ENCODE assay signal across 21 cellular contexts in the genomic region with DNA sequence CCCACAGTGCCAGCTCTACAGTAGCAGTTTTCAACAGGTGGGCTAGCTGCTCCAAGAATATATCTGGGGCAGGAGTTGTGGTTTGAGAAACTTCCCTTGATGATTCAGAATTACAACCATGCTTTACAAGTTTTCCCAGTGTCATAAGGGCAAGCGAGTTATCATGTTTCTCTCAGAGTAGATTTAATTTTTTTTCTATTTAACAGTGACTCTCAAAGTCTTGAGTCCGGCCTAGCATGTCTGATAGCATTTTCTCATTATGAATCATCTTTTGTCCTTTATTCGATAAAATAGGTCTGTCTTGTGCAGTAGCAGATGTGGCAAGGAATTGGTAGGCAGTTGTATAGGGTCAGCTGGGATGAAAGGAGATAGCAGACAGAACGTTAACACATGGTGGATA.
DNase-seq lines count a peak whose midpoint lies in the region; ATAC-seq and TF ChIP-seq lines count a peak whose summit lies in the region.
"Had no signal": no experiment of that assay in that cellular context is flagged by ENCODE, and none has a peak within 500 bp of the region (broad histone marks: within the 10 kb centered on the region; RNA-seq: fewer than 3 reads in every experiment).

No MANE protein-coding gene starts in this region.

- H3K9ac ChIP-seq in adipocyte (ENCODE audit: low read length): no peak overlapping the region

- H3K27me3 Mint-ChIP-seq in glutamatergic neuron (ENCODE audit: unreplicated experiment): peaks cover 2% of the 10 kb centered on the region
- no peaks in the 10 kb centered on the region for H3K27me3 Mint-ChIP-seq in activated T-cell treated with anti-CD3 and anti-CD28 coated beads, Interleukin-2, amount 50 U/mL, for 4 hours (ENCODE audit: low read depth)

- peak overlapping the region; percentile 69 for H3K27ac Mint-ChIP-seq in glutamatergic neuron (ENCODE audit: unreplicated experiment)
- H3K27ac Mint-ChIP-seq: activated naive CD4-positive, alpha-beta T cell treated with anti-CD3 and anti-CD28 coated beads, Interleukin-2, amount 50 U/mL, for 72 hours had no signal

- peaks cover 3% of the 10 kb centered on the region for H3K9me3 Mint-ChIP-seq in glutamatergic neuron (ENCODE audit: unreplicated experiment)
- no peaks in the 10 kb centered on the region for H3K9me3 Mint-ChIP-seq in activated T-cell treated with anti-CD3 and anti-CD28 coated beads, Interleukin-2, amount 50 U/mL, for 4 hours
- H3K9me3 Mint-ChIP-seq: activated naive CD4-positive, alpha-beta T cell treated with anti-CD3 and anti-CD28 coated beads, Interleukin-2, amount 50 U/mL, for 72 hours had no signal

- ATAC-seq in activated T-cell treated with anti-CD3 and anti-CD28 coated beads, Interleukin-2, amount 50 U/mL, for 4 hours: no peak
- no peak for ATAC-seq in body of pancreas
- ATAC-seq: activated naive CD4-positive, alpha-beta T cell treated with anti-CD3 and anti-CD28 coated beads, Interleukin-2, amount 50 U/mL, for 72 hours had no signal

- no peak overlapping the region for H3K4me3 Mint-ChIP-seq in glutamatergic neuron (ENCODE audit: unreplicated experiment)
- H3K4me3 Mint-ChIP-seq in activated T-cell treated with anti-CD3 and anti-CD28 coated beads, Interleukin-2, amount 50 U/mL, for 4 hours: no peak overlapping the region

- no peaks in the 10 kb centered on the region for H3K36me3 Mint-ChIP-seq in glutamatergic neuron (ENCODE audit: unreplicated experiment)
- no peaks in the 10 kb centered on the region for H3K36me3 Mint-ChIP-seq in activated T-cell treated with anti-CD3 and anti-CD28 coated beads, Interleukin-2, amount 50 U/mL, for 4 hours (ENCODE audit: insufficient read depth)
- H3K36me3 Mint-ChIP-seq: activated naive CD4-positive, alpha-beta T cell treated with anti-CD3 and anti-CD28 coated beads, Interleukin-2, amount 50 U/mL, for 72 hours had no signal

- TF ChIP-seq CTCF in AG10803 (conservative IDR thresholded peaks at IDR 0.05; ENCODE audit: low read length): no peak
- TF ChIP-seq CTCF in glutamatergic neuron (IDR thresholded peaks at IDR 0.05; ENCODE audit: partially characterized antibody, unreplicated experiment): no peak
- no peak for TF ChIP-seq CTCF in body of pancreas (IDR thresholded peaks at IDR 0.05)

- H3K4me1 Mint-ChIP-seq in glutamatergic neuron (ENCODE audit: low read depth, unreplicated experiment): peaks cover 4% of the 10 kb centered on the region
- no peaks in the 10 kb centered on the region for H3K4me1 Mint-ChIP-seq in activated T-cell treated with anti-CD3 and anti-CD28 coated beads, Interleukin-2, amount 50 U/mL, for 4 hours (ENCODE audit: low read depth)

- intact Hi-C loops in body of pancreas (cut with DNase I): no loop called here

- H3K36me3 ChIP-seq in adipocyte (ENCODE audit: control insufficient read depth, insufficient read depth, low read length, severe bottlenecking): no peaks in the 10 kb centered on the region
- no peaks in the 10 kb centered on the region for H3K36me3 ChIP-seq in body of pancreas (replicated peaks in 1 of 2; ENCODE audit: insufficient read depth in 1 of 2, low read depth in 2 of 2)
- H3K36me3 ChIP-seq: left ventricle myocardium inferior, neutrophil, SJSA1, spleen, uterus had no signal

- no peak overlapping the region for H3K27ac ChIP-seq in body of pancreas
- H3K27ac ChIP-seq: left ventricle myocardium inferior, neutrophil, SJSA1, spleen, uterus had no signal

- no peaks in the 10 kb centered on the region for H3K9me3 ChIP-seq in adipocyte (ENCODE audit: control insufficient read depth, low read length)
- H3K9me3 ChIP-seq in body of pancreas: no peaks in the 10 kb centered on the region
- H3K9me3 ChIP-seq: left ventricle myocardium inferior, neutrophil, SJSA1, spleen, uterus had no signal

- DNase-seq in AG10803 (ENCODE audit: low read depth): peak; percentile 0
- peak; percentile 37 for DNase-seq in HS-5 (ENCODE audit: low read depth)
- peak; percentile 0 for DNase-seq in adipocyte (ENCODE audit: low read depth)
- DNase-seq in glutamatergic neuron: no peak
- no peak for DNase-seq in activated CD4-positive, CD25-positive, alpha-beta regulatory T cell treated with anti-CD3 and anti-CD28 coated beads, Interleukin-2, amount 50 U/mL, for 72 hours
- DNase-seq in NCI-H345 treated with DMSO at 0.1 percent for 48 hours (lab: John Stamatoyannopoulos, UW; ENCODE audit: unreplicated experiment): no peak
- no peak for DNase-seq in activated T-cell treated with anti-CD3 and anti-CD28 coated beads, Interleukin-2, amount 50 U/mL, for 4 hours
- no peak for DNase-seq in body of pancreas
- DNase-seq: activated CD4-positive, CD25-positive, alpha-beta regulatory T cell; activated CD8-positive, alpha-beta memory T cell treated with anti-CD3 and anti-CD28 coated beads for 24 hours; dermis blood vessel endothelial cell; left ventricle myocardium inferior; NCI-H1417; NCI-H526; spleen; stimulated activated CD4-positive, alpha-beta T cell treated with anti-CD3 and anti-CD28 coated beads, Interleukin-4, amount 100 ng/mL, for 4 hours; T-helper 9 cell; uterus had no signal

- H3K4me1 ChIP-seq in adipocyte (ENCODE audit: control insufficient read depth, insufficient read depth, low read length) (no peaks in the 10 kb centered on the region), body of pancreas (no peaks in the 10 kb centered on the region)
- H3K4me1 ChIP-seq: left ventricle myocardium inferior, SJSA1, spleen, uterus had no signal

- H3K4me3 ChIP-seq in AG10803 (ENCODE audit: low read length) (no peak overlapping the region), adipocyte (ENCODE audit: low read length) (no peak overlapping the region), body of pancreas (no peak overlapping the region)
- H3K4me3 ChIP-seq: left ventricle myocardium inferior, SJSA1, spleen, uterus had no signal

- H3K27me3 ChIP-seq in adipocyte (replicated peaks; ENCODE audit: control insufficient read depth, insufficient read depth, low read length) (no peaks in the 10 kb centered on the region), body of pancreas (no peaks in the 10 kb centered on the region)
- H3K27me3 ChIP-seq: neutrophil, SJSA1, spleen, uterus had no signal

- WGBS in body of pancreas, 2 donors: 90 to 91% methylated on average over 4 of the region's 4 CpGs

- no peak for TF ChIP-seq POLR2A in body of pancreas (IDR thresholded peaks at IDR 0.05)

Comparison
In these comparisons a context has a peak if more than half of its experiments do, and no peak if none do; other contexts are left out.
1. DNase-seq: peak in AG10803 (single experiment), HS-5 (single experiment) and adipocyte (single experiment); none in glutamatergic neuron (single experiment), activated CD4-positive, CD25-positive, alpha-beta regulatory T cell treated with anti-CD3 and anti-CD28 coated beads, Interleukin-2, amount 50 U/mL, for 72 hours (single experiment), NCI-H345 treated with DMSO at 0.1 percent for 48 hours (single experiment), activated T-cell treated with anti-CD3 and anti-CD28 coated beads, Interleukin-2, amount 50 U/mL, for 4 hours (single experiment) and body of pancreas (0 of 4).